ENCODE assay signal across 8 cellular contexts in the genomic region with DNA sequence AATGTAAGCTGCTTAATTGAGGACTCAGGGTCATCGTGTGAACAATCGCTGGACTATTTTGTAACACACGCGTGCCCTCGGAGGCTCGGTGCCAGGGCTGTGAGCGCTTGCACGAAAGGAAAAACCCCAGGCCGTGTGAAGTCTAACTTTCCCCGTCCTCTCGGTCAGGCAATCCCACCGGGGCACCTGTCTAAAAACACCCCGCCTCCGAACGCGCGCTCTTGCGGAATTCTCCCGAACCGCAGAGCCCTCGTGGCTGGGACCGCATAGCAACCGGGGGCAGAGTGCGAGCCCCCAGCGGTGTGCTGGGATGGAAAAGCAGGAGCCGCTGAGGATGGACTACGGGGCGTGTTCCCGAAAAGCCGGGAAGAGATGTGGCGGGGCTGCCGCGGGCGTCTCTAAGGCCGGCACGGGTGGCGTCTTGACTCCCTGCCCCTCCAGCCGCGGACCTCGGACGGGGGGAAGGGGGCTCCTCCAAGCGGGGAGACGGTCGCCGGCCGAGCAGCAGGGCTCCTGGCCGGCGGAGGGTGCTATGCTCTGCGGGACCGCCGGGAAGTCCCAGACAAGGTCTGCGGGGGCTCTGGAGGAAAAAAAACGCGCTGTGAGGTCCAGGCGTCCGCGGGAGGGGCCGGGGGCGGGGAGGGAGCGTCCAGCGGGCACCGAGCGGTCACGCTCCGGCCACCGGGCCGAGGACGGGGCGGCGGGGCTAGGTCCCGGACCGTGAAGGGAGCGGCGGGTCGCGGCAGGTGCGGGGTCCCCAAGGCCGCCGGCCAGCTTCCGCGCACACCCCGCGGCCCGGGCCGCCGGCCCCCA. TPM values are rescaled to one million over a fixed set of nuclear protein-coding genes. Genes with fewer than 3 reads are reported as not detected.
A peak's percentile ranks its signal among the peaks of the same experiment; 100 is the strongest.
DNase-seq lines count a peak whose midpoint lies in the region; ATAC-seq, FAIRE-seq and TF ChIP-seq lines count a peak whose summit lies in the region.

No MANE protein-coding gene starts in this region.

- intact Hi-C loops in activated CD4-positive, alpha-beta T cell treated with anti-CD3 and anti-CD28 coated beads for 36 hours (cut with DNase I, micrococcal nuclease) = loop anchor here in 1 of 2 experiments (1.0 to 10.0 kb wide), 3 partner anchors 54 to 226 kb away; partner anchors contain the start of gene PRDM15
- intact Hi-C loops in lower leg skin (cut with DNase I; ENCODE audit: low total_unique reads) = loop anchor here (10.0 kb wide), 1 partner anchor 54 kb away; the partner anchor contains the start of gene C2CD2

- POLR2A ChIA-PET in activated CD4-positive, alpha-beta T cell treated with anti-CD3 and anti-CD28 coated beads for 36 hours (lab: Charles Lee) = interaction anchor here (0.7 kb wide), 1 partner anchor 71 kb away, joined by 3 read pairs; no protein-coding TSS in a partner anchor

- H3K27me3 Mint-ChIP-seq in activated CD4-positive, alpha-beta T cell treated with anti-CD3 and anti-CD28 coated beads for 36 hours = no peaks in the 10 kb centered on the region

- H3K4me1 Mint-ChIP-seq in activated CD4-positive, alpha-beta T cell treated with anti-CD3 and anti-CD28 coated beads for 36 hours = peaks cover 35% of the 10 kb centered on the region

- H3K36me3 Mint-ChIP-seq in activated CD4-positive, alpha-beta T cell treated with anti-CD3 and anti-CD28 coated beads for 36 hours (ENCODE audit: low read depth) = peaks cover 33% of the 10 kb centered on the region

- DNase-seq in LNCaP clone FGC (ENCODE audit: low read depth) (no peak), dedifferentiated amniotic fluid mesenchymal stem cell (ENCODE audit: extremely low spot score) (peak; percentile 18), lower leg skin (ENCODE audit: low spot score in 2 of 2) (peak; percentile 50 to 94), GM19239 (ENCODE audit: insufficient read length, low spot score) (no peak)
- peak; percentile 70 for DNase-seq in activated CD4-positive, alpha-beta T cell treated with anti-CD3 and anti-CD28 coated beads for 36 hours
- DNase-seq in stimulated activated CD4-positive, alpha-beta T cell treated with anti-CD3 and anti-CD28 coated beads, TNF-alpha, amount 100 ng/mL, for 24 hours (ENCODE audit: low read depth in 3 of 3) = peak in 2 of 3 experiments; percentile 50 to 64

- peak overlapping the region; percentile 91 for H3K27ac Mint-ChIP-seq in activated CD4-positive, alpha-beta T cell treated with anti-CD3 and anti-CD28 coated beads for 36 hours

- peak overlapping the region; percentile 93 for H3K4me3 Mint-ChIP-seq in activated CD4-positive, alpha-beta T cell treated with anti-CD3 and anti-CD28 coated beads for 36 hours

- WGBS in lower leg skin, 2 donors = 0 to 1% methylated on average over 57 to 78 of the region's 86 CpGs

- TF ChIP-seq CTCF in LNCaP clone FGC (IDR thresholded peaks at IDR 0.05; ENCODE audit: control insufficient read depth, extremely low read depth, insufficient read depth) (no peak), lower leg skin (IDR thresholded peaks at IDR 0.05) (no peak)

- FAIRE-seq in GM19239 (lab: Jason Lieb, UNC) = no peak

- CTCF ChIA-PET in activated CD4-positive, alpha-beta T cell treated with anti-CD3 and anti-CD28 coated beads for 36 hours (lab: Charles Lee) = interaction anchor here (0.6 to 0.9 kb wide), 4 partner anchors 55 to 409 kb away, joined by 3 to 4 read pairs (median 3); no protein-coding TSS in a partner anchor

- no peaks in the 10 kb centered on the region for H3K9me3 Mint-ChIP-seq in activated CD4-positive, alpha-beta T cell treated with anti-CD3 and anti-CD28 coated beads for 36 hours (ENCODE audit: low read depth)

- TF ChIP-seq POLR2A in lower leg skin (IDR thresholded peaks at IDR 0.05) = no peak

- H3K4me3 ChIP-seq in GM08714 (ENCODE audit: low read length) = peak overlapping the region; percentile 74
- peak overlapping the region; percentile 77 for H3K4me3 ChIP-seq in LNCaP clone FGC (ENCODE audit: low read depth, low read length)
- peak overlapping the region; percentile 62 for H3K4me3 ChIP-seq in lower leg skin (ENCODE audit: low read depth, poor library complexity, severe bottlenecking)

- ATAC-seq in GM21786 (IDR thresholded peaks at IDR 0.05; ENCODE audit: unreplicated experiment) = peak; percentile 21
- ATAC-seq in activated CD4-positive, alpha-beta T cell treated with anti-CD3 and anti-CD28 coated beads for 36 hours = peak; percentile 2

RNA-seq across cellular contexts. Expression of gene ZBTB21, which starts 0.9 kb away (rescaled TPM):
- 10 to 100 TPM; 30.7 to 32.9 TPM for total RNA-seq in activated CD4-positive, alpha-beta T cell treated with anti-CD3 and anti-CD28 coated beads for 36 hours
- total RNA-seq in lower leg skin = 10 to 100 TPM; 18.1 to 31.9 (median 28.2) TPM

RNA-seq across cellular contexts. Expression of gene C2CD2, which starts 55.4 kb away (rescaled TPM):
- total RNA-seq in activated CD4-positive, alpha-beta T cell treated with anti-CD3 and anti-CD28 coated beads for 36 hours = 1 to 10 TPM; 6.8 to 7.3 TPM
- total RNA-seq in lower leg skin = 10 to 100 TPM; 39.4 to 79.5 (median 49.4) TPM

Comparison
In these comparisons a context has a peak if more than half of its experiments do, and no peak if none do; other contexts are left out.
1. DNase-seq: peak in activated CD4-positive, alpha-beta T cell treated with anti-CD3 and anti-CD28 coated beads for 36 hours (single experiment), dedifferentiated amniotic fluid mesenchymal stem cell (single experiment), lower leg skin (2 of 2) and stimulated activated CD4-positive, alpha-beta T cell treated with anti-CD3 and anti-CD28 coated beads, TNF-alpha, amount 100 ng/mL, for 24 hours (2 of 3); none in LNCaP clone FGC (single experiment) and GM19239 (single experiment).
2. RNA of gene C2CD2, which starts 55.4 kb away (total RNA-seq): 39.4 to 79.5 TPM in lower leg skin; 6.8 to 7.3 TPM in activated CD4-positive, alpha-beta T cell treated with anti-CD3 and anti-CD28 coated beads for 36 hours; every median in the first group is over 4 times any median in the second.
3. Peak in every context shown above with its lines, with median percentiles within 50 percentile points of each other: H3K4me3 ChIP-seq.